Comparison of ENCODE assay signal across 25 cellular contexts in genomic region chr11:93972790-93973189, GRCh38. TPM values are rescaled to one million over a fixed set of nuclear protein-coding genes. Genes with fewer than 3 reads are reported as not detected.
"Had no signal": no experiment of that assay in that cellular context is flagged by ENCODE, and none has a peak within 500 bp of the region (broad histone marks: within the 10 kb centered on the region; RNA-seq: fewer than 3 reads in every experiment).

No MANE protein-coding gene starts in this region.

- H3K79me2 ChIP-seq: parathyroid adenoma had no signal

- H3K9me3 ChIP-seq: right lobe of liver had no signal

- H3K27me3 ChIP-seq: right lobe of liver, transverse colon had no signal

- ATAC-seq: left colon; psoas muscle; right lobe of liver; stimulated activated memory B cell treated with anti-CD40 and anti-IgM and Interleukin-4, amounts not matched to agents 10 μg/mL and 1 μg/mL and 100 μg/mL, for 72 hours; stimulated activated naive CD8-positive, alpha-beta T cell treated with anti-CD3 and anti-CD28 coated beads, Interleukin-15, amount 100 ng/mL, for 72 hours had no signal

- H3K4me3 Mint-ChIP-seq: naive B cell; nephron; stimulated activated memory B cell treated with anti-CD40 and anti-IgM and Interleukin-4, amounts not matched to agents 10 μg/mL and 1 μg/mL and 100 μg/mL, for 72 hours; stimulated activated naive CD8-positive, alpha-beta T cell treated with anti-CD3 and anti-CD28 coated beads, Interleukin-15, amount 100 ng/mL, for 72 hours had no signal

- H3K27ac ChIP-seq: dorsolateral prefrontal cortex, epithelial cell of prostate, esophagus squamous epithelium, parathyroid adenoma, psoas muscle, right lobe of liver, thoracic aorta, transverse colon had no signal

- H3K36me3 Mint-ChIP-seq: naive B cell; stimulated activated memory B cell treated with anti-CD40 and anti-IgM and Interleukin-4, amounts not matched to agents 10 μg/mL and 1 μg/mL and 100 μg/mL, for 72 hours had no signal

- H3K4me1 ChIP-seq: esophagus squamous epithelium, parathyroid adenoma, psoas muscle, right lobe of liver, transverse colon had no signal

- H3K27ac Mint-ChIP-seq: naive B cell; stimulated activated memory B cell treated with anti-CD40 and anti-IgM and Interleukin-4, amounts not matched to agents 10 μg/mL and 1 μg/mL and 100 μg/mL, for 72 hours; stimulated activated naive CD8-positive, alpha-beta T cell treated with anti-CD3 and anti-CD28 coated beads, Interleukin-15, amount 100 ng/mL, for 72 hours had no signal

- DNase-seq: cortex of kidney; dorsolateral prefrontal cortex; effector memory CD4-positive, alpha-beta T cell; esophagus squamous epithelium; foreskin fibroblast; left colon; mesendoderm; naive B cell; occipital lobe; psoas muscle; retina; right lobe of liver; stimulated activated CD4-positive, alpha-beta T cell treated with anti-CD3 and anti-CD28 coated beads, Interleukin-4, amount 100 ng/mL, for 24 hours; stimulated activated naive CD8-positive, alpha-beta T cell treated with anti-CD3 and anti-CD28 coated beads, Interleukin-15, amount 100 ng/mL, for 72 hours; transverse colon had no signal

- H2AFZ ChIP-seq: parathyroid adenoma had no signal

- H3K4me3 ChIP-seq: dorsolateral prefrontal cortex, esophagus squamous epithelium, psoas muscle, right lobe of liver, thoracic aorta, transverse colon had no signal

- H3K4me1 Mint-ChIP-seq: naive B cell; nephron; stimulated activated memory B cell treated with anti-CD40 and anti-IgM and Interleukin-4, amounts not matched to agents 10 μg/mL and 1 μg/mL and 100 μg/mL, for 72 hours; stimulated activated naive CD8-positive, alpha-beta T cell treated with anti-CD3 and anti-CD28 coated beads, Interleukin-15, amount 100 ng/mL, for 72 hours had no signal

- H3K36me3 ChIP-seq: esophagus squamous epithelium, right lobe of liver, thoracic aorta, transverse colon had no signal

- H3K9ac ChIP-seq: parathyroid adenoma had no signal

RNA-seq across cellular contexts. Expression of gene HEPHL1, which starts 48.4 kb away (rescaled TPM):
- total RNA-seq: kidney epithelial cell, left colon, liver, lung microvascular endothelial cell, occipital lobe, psoas muscle, right lobe of liver, subcutaneous adipose tissue, thoracic aorta, transverse colon, ureter had no signal
